Comparison of ENCODE assay signal across 8 cellular contexts in genomic region chr3:49377483-49377882, GRCh38. TPM values are rescaled to one million over a fixed set of nuclear protein-coding genes. Genes with fewer than 3 reads are reported as not detected.
A peak's percentile ranks its signal among the peaks of the same experiment; 100 is the strongest.
DNase-seq lines count a peak whose midpoint lies in the region; ATAC-seq and TF ChIP-seq lines count a peak whose summit lies in the region.

No MANE protein-coding gene starts in this region.

- peak overlapping the region in 3 of 10 donors; percentile 4 to 41 (median 14) for H3K4me3 Mint-ChIP-seq in naive thymus-derived CD8-positive, alpha-beta T cell

- peaks cover 0 to 45% (median 13%) of the 10 kb centered on the region in 3 donors for H3K36me3 Mint-ChIP-seq in naive thymus-derived CD8-positive, alpha-beta T cell

- TF ChIP-seq CTCF in NB4 (IDR thresholded peaks at IDR 0.05; ENCODE audit: low read depth, low read length): no peak

- no peak for TF ChIP-seq POLR2A in NB4 (IDR thresholded peaks at IDR 0.05; ENCODE audit: extremely low read depth, insufficient read length)

- no peaks in the 10 kb centered on the region for H3K9me3 Mint-ChIP-seq in naive thymus-derived CD8-positive, alpha-beta T cell

- POLR2A ChIA-PET in naive thymus-derived CD8-positive, alpha-beta T cell (lab: Charles Lee): no interaction called here

- peaks cover 17 to 60% (median 51%) of the 10 kb centered on the region in 4 donors for H3K4me1 Mint-ChIP-seq in naive thymus-derived CD8-positive, alpha-beta T cell

- no peaks in the 10 kb centered on the region for H3K27me3 Mint-ChIP-seq in naive thymus-derived CD8-positive, alpha-beta T cell

- DNase-seq in AML-193 (lab: John Stamatoyannopoulos, UW) (peak; percentile 35 to 66), NB4 (ENCODE audit: low read depth) (peak; percentile 89), iPS-NIHi7 (ENCODE audit: extremely low spot score) (no peak), NCI-H146 (lab: John Stamatoyannopoulos, UW) (no peak), DMS79 (lab: John Stamatoyannopoulos, UW) (no peak), DMS53 treated with DMSO at 0.1 percent for 48 hours (lab: John Stamatoyannopoulos, UW; ENCODE audit: unreplicated experiment) (no peak)
- DNase-seq in activated T-helper 9 cell treated with anti-CD3 and anti-CD28 coated beads, Interleukin-2, amount 50 U/mL, for 16 hours (ENCODE audit: low read depth): peak; percentile 25
- DNase-seq in naive thymus-derived CD8-positive, alpha-beta T cell: peak in 5 of 10 donors; percentile 5 to 28 (median 6)

- no peak overlapping the region for H3K4me3 ChIP-seq in NB4 (ENCODE audit: low read depth, low read length)

- peak; percentile 52 to 63 for ATAC-seq in naive thymus-derived CD8-positive, alpha-beta T cell

- H3K27ac Mint-ChIP-seq in naive thymus-derived CD8-positive, alpha-beta T cell: peak overlapping the region in 7 of 10 donors; percentile 18 to 73 (median 45)

RNA-seq across cellular contexts. Expression of gene GPX1, which starts 19.3 kb away (rescaled TPM):
- total RNA-seq in naive thymus-derived CD8-positive, alpha-beta T cell: 10 to 100 TPM; 73.6 to 83.7 TPM
- 100 to 1,000 TPM; 149 to 249 (median 224) TPM for polyA plus RNA-seq in naive thymus-derived CD8-positive, alpha-beta T cell

RNA-seq across cellular contexts. Expression of gene RHOA, which starts 34.3 kb away (rescaled TPM):
- 100 to 1,000 TPM; 235 to 254 TPM for total RNA-seq in naive thymus-derived CD8-positive, alpha-beta T cell
- 100 to 1,000 TPM; 478 to 683 (median 552) TPM for polyA plus RNA-seq in naive thymus-derived CD8-positive, alpha-beta T cell

RNA-seq across cellular contexts. Expression of gene TCTA, which starts 34.7 kb away (rescaled TPM):
- 10 to 100 TPM; 34.0 to 34.1 TPM for total RNA-seq in naive thymus-derived CD8-positive, alpha-beta T cell
- polyA plus RNA-seq in naive thymus-derived CD8-positive, alpha-beta T cell: 10 to 100 TPM; 37.6 to 48.8 (median 45.5) TPM

RNA-seq across cellular contexts. Expression of gene USP4, which starts 37.6 kb away (rescaled TPM):
- total RNA-seq in naive thymus-derived CD8-positive, alpha-beta T cell: 100 to 1,000 TPM; 108 to 118 TPM
- polyA plus RNA-seq in naive thymus-derived CD8-positive, alpha-beta T cell: 10 to 100 TPM; 49.6 to 69.1 (median 50.6) TPM

RNA-seq across cellular contexts. Expression of gene AMT, which starts 44.8 kb away (rescaled TPM):
- 1 to 10 TPM; 9.4 to 9.9 TPM for total RNA-seq in naive thymus-derived CD8-positive, alpha-beta T cell
- polyA plus RNA-seq in naive thymus-derived CD8-positive, alpha-beta T cell: 1 to 10 TPM; 1.6 to 3.1 (median 1.9) TPM

Comparison
In these comparisons a context has a peak if more than half of its experiments do, and no peak if none do; other contexts are left out.
1. DNase-seq: peak in AML-193 (2 of 2), NB4 (single experiment) and activated T-helper 9 cell treated with anti-CD3 and anti-CD28 coated beads, Interleukin-2, amount 50 U/mL, for 16 hours (single experiment); none in iPS-NIHi7 (single experiment), NCI-H146 (single experiment), DMS79 (single experiment) and DMS53 treated with DMSO at 0.1 percent for 48 hours (single experiment).